8 cellular contexts compared by ENCODE assay signal in genomic region chr12:57846285-57846576, GRCh38. TPM values are rescaled to one million over a fixed set of nuclear protein-coding genes. Genes with fewer than 3 reads are reported as not detected.
DNase-seq lines count a peak whose midpoint lies in the region; ATAC-seq and TF ChIP-seq lines count a peak whose summit lies in the region.

No MANE protein-coding gene starts in this region.

- H4K20me1 ChIP-seq in DND-41 (ENCODE audit: insufficient read depth, low read length) = peaks cover 49% of the 10 kb centered on the region

- H3K36me3 Mint-ChIP-seq in endothelial cell (ENCODE audit: low read depth, unreplicated experiment) = peaks cover 14% of the 10 kb centered on the region
- no peaks in the 10 kb centered on the region for H3K36me3 Mint-ChIP-seq in neural crest cell (ENCODE audit: low read depth)

- H3K4me3 ChIP-seq in DND-41 (ENCODE audit: low read depth in 1 of 2, low read length in 2 of 2) (peak overlapping the region; percentile 94 to 98), HEK293 (ENCODE audit: low read depth, low read length) (peak overlapping the region; percentile 96), RWPE2 (ENCODE audit: severe bottlenecking) (peak overlapping the region; percentile 86)

- H3K9me3 Mint-ChIP-seq in endothelial cell (ENCODE audit: unreplicated experiment) = no peaks in the 10 kb centered on the region
- no peaks in the 10 kb centered on the region for H3K9me3 Mint-ChIP-seq in neural crest cell

- peak overlapping the region; percentile 90 for H3K27ac ChIP-seq in DND-41 (ENCODE audit: low read length)
- peak overlapping the region; percentile 95 for H3K27ac ChIP-seq in HEK293 (ENCODE audit: extremely low read depth, low read depth, low read length)
- peak overlapping the region; percentile 70 for H3K27ac ChIP-seq in RWPE2 (ENCODE audit: poor library complexity, severe bottlenecking)

- POLR2A ChIA-PET in HEK293 (lab: Yijun Ruan, JAX) = interaction anchor here (0.5 to 5.2 kb wide), 11 partner anchors 9 to 326 kb away, joined by 3 to 61 read pairs (median 6); partner anchors contain the start of genes ATP23 and DDIT3

- CTCF ChIA-PET in HEK293 (lab: Yijun Ruan, JAX) = interaction anchor here (0.5 to 1.3 kb wide), 3 partner anchors 14 to 110 kb away, joined by 3 read pairs; partner anchors contain the start of gene TSFM

- H3K4me3 Mint-ChIP-seq in endothelial cell (ENCODE audit: unreplicated experiment) (peak overlapping the region; percentile 83), neural crest cell (peak overlapping the region; percentile 93)

- H3K9ac ChIP-seq in DND-41 (ENCODE audit: low read depth, low read length) = peak overlapping the region; percentile 96

- H3K4me1 ChIP-seq in DND-41 (ENCODE audit: insufficient read depth, low read length) (peaks cover 37% of the 10 kb centered on the region), HEK293 (ENCODE audit: control insufficient read depth, insufficient read depth, low read length) (peaks cover 18% of the 10 kb centered on the region), RWPE2 (ENCODE audit: insufficient read depth, poor library complexity, severe bottlenecking) (peaks cover 5% of the 10 kb centered on the region)

- peak overlapping the region; percentile 64 for H3K4me2 ChIP-seq in DND-41 (ENCODE audit: insufficient read depth, low read length)

- peak overlapping the region; percentile 91 for H2AFZ ChIP-seq in DND-41 (ENCODE audit: low read depth, low read length)

- DNase-seq in DND-41 (no peak), RWPE2 (ENCODE audit: low spot score) (no peak), endothelial cell (ENCODE audit: low spot score) (no peak), neural crest cell (ENCODE audit: low read depth, low spot score) (peak; percentile 63), T1000 (lab: John Stamatoyannopoulos, UW) (no peak), G401 (ENCODE audit: low spot score) (no peak), GOT3 (lab: John Stamatoyannopoulos, UW) (no peak)

- ATAC-seq in DND-41 (ENCODE audit: insufficient read depth, low read depth) (peak; percentile 37), RWPE2 (ENCODE audit: low read depth) (peak; percentile 21; the same call in 2 of the 3 replicates)

- H3K9me3 ChIP-seq in DND-41 (ENCODE audit: insufficient read depth, low read length, severe bottlenecking) = no peaks in the 10 kb centered on the region
- no peaks in the 10 kb centered on the region for H3K9me3 ChIP-seq in HEK293 (ENCODE audit: control insufficient read depth, insufficient read depth, low read depth, low read length)
- no peaks in the 10 kb centered on the region for H3K9me3 ChIP-seq in RWPE2 (ENCODE audit: severe bottlenecking)

- H3K27ac Mint-ChIP-seq in endothelial cell (ENCODE audit: unreplicated experiment) = peak overlapping the region; percentile 42
- no peak overlapping the region for H3K27ac Mint-ChIP-seq in neural crest cell (ENCODE audit: unreplicated experiment)

- peaks cover 13% of the 10 kb centered on the region; the same call in 1 of the 2 replicates for H3K36me3 ChIP-seq in DND-41 (ENCODE audit: insufficient read depth, low read length)
- H3K36me3 ChIP-seq in HEK293 (ENCODE audit: control insufficient read depth in 2 of 2, insufficient read depth in 1 of 2, low read length in 2 of 2) = no peaks in the 10 kb centered on the region
- peaks cover 4% of the 10 kb centered on the region for H3K36me3 ChIP-seq in RWPE2 (ENCODE audit: low read depth)

- peaks cover 52% of the 10 kb centered on the region for H3K4me1 Mint-ChIP-seq in endothelial cell (ENCODE audit: unreplicated experiment)
- peaks cover 47% of the 10 kb centered on the region for H3K4me1 Mint-ChIP-seq in neural crest cell

- in situ Hi-C loops in G401 (cut with HindIII; ENCODE audit: low sequenced_read_pairs) = no loop called here

- H3K79me2 ChIP-seq in DND-41 (ENCODE audit: insufficient read depth, low read length) = peaks cover 53% of the 10 kb centered on the region

- peaks cover 40% of the 10 kb centered on the region for H3K27me3 Mint-ChIP-seq in endothelial cell (ENCODE audit: unreplicated experiment)
- H3K27me3 Mint-ChIP-seq in neural crest cell (ENCODE audit: low read depth) = peaks cover 7% of the 10 kb centered on the region

- H3K27me3 ChIP-seq in DND-41 (ENCODE audit: insufficient read depth, low read length, poor library complexity) (peaks cover 32% of the 10 kb centered on the region), RWPE2 (ENCODE audit: insufficient read depth, poor library complexity, severe bottlenecking) (no peaks in the 10 kb centered on the region)

- TF ChIP-seq CTCF in DND-41 (IDR thresholded peaks at IDR 0.05; ENCODE audit: borderline replicate concordance, extremely low read depth, low read length, poor library complexity, severe bottlenecking) (no peak), HEK293 (tag by site-specific recombination; IDR thresholded peaks at IDR 0.05) (no peak), RWPE2 (IDR thresholded peaks at IDR 0.05; ENCODE audit: poor library complexity, severe bottlenecking) (no peak), endothelial cell (IDR thresholded peaks at IDR 0.05; ENCODE audit: unreplicated experiment) (no peak), neural crest cell (conservative IDR thresholded peaks at IDR 0.05) (no peak)

TF ChIP-seq in HEK293, 187 proteins besides CTCF, POLR2A, EP300 and RAD21 (continues in another document):
- no peak for TF ChIP-seq ZNF558 (tag by site-specific recombination; IDR thresholded peaks at IDR 0.05)
- TF ChIP-seq, protein P1, sequence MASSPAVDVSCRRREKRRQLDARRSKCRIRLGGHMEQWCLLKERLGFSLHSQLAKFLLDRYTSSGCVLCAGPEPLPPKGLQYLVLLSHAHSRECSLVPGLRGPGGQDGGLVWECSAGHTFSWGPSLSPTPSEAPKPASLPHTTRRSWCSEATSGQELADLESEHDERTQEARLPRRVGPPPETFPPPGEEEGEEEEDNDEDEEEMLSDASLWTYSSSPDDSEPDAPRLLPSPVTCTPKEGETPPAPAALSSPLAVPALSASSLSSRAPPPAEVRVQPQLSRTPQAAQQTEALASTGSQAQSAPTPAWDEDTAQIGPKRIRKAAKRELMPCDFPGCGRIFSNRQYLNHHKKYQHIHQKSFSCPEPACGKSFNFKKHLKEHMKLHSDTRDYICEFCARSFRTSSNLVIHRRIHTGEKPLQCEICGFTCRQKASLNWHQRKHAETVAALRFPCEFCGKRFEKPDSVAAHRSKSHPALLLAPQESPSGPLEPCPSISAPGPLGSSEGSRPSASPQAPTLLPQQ (tag by site-specific recombination; IDR thresholded peaks at IDR 0.05) = no peak
- no peak for TF ChIP-seq HOXD13 (CRISPR knock-in tag; IDR thresholded peaks at IDR 0.05; ENCODE audit: borderline replicate concordance)
- no peak for TF ChIP-seq ZNF423 (tag by site-specific recombination; IDR thresholded peaks at IDR 0.05)
- TF ChIP-seq ZBTB6 (tag by site-specific recombination; IDR thresholded peaks at IDR 0.05) = peak; percentile 88
- TF ChIP-seq ATF2 (tag by site-specific recombination; IDR thresholded peaks at IDR 0.05; ENCODE audit: low read depth) = no peak
- TF ChIP-seq, protein P2, sequence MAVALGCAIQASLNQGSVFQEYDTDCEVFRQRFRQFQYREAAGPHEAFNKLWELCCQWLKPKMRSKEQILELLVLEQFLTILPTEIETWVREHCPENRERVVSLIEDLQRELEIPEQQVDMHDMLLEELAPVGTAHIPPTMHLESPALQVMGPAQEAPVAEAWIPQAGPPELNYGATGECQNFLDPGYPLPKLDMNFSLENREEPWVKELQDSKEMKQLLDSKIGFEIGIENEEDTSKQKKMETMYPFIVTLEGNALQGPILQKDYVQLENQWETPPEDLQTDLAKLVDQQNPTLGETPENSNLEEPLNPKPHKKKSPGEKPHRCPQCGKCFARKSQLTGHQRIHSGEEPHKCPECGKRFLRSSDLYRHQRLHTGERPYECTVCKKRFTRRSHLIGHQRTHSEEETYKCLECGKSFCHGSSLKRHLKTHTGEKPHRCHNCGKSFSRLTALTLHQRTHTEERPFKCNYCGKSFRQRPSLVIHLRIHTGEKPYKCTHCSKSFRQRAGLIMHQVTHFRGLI (tag by site-specific recombination; IDR thresholded peaks at IDR 0.05) = peak; percentile 71; the same call in 1 of the 2 replicates
- TF ChIP-seq, protein P3, sequence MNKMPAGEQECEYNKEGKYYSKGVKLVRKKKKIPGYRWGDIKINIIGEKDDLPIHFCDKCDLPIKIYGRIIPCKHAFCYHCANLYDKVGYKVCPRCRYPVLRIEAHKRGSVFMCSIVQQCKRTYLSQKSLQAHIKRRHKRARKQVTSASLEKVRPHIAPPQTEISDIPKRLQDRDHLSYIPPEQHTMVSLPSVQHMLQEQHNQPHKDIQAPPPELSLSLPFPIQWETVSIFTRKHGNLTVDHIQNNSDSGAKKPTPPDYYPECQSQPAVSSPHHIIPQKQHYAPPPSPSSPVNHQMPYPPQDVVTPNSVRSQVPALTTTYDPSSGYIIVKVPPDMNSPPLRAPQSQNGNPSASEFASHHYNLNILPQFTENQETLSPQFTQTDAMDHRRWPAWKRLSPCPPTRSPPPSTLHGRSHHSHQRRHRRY (tag by site-specific recombination; IDR thresholded peaks at IDR 0.05) = no peak
- no peak for TF ChIP-seq ZNF624 (tag by site-specific recombination; IDR thresholded peaks at IDR 0.05)

RNA-seq across cellular contexts. Expression of gene CTDSP2, which starts 0.3 kb away (rescaled TPM):
- total RNA-seq in endothelial cell (ENCODE audit: unreplicated experiment) (181 TPM), neural crest cell (83.2 and 83.4 TPM in 2 replicates)
- total RNA-seq in G401 (2014; rRNA removed; shearing (Covaris generic)) = 64.1 and 78.6 TPM in 2 replicates

RNA-seq across cellular contexts. Expression of gene AVIL, which starts 27.7 kb away (rescaled TPM):
- 4.5 TPM for total RNA-seq in endothelial cell (ENCODE audit: unreplicated experiment)
- total RNA-seq in neural crest cell = 1.6 and 1.7 TPM in 2 replicates
- total RNA-seq in G401 (2014; rRNA removed; shearing (Covaris generic)) = 0.12 and 0.71 TPM in 2 replicates
